14 cellular contexts compared by ENCODE assay signal in genomic region chr9:131043097-131043496, GRCh38. TPM values are rescaled to one million over a fixed set of nuclear protein-coding genes. Genes with fewer than 3 reads are reported as not detected.
DNase-seq lines count a peak whose midpoint lies in the region; ATAC-seq and TF ChIP-seq lines count a peak whose summit lies in the region.
"Had no signal": no experiment of that assay in that cellular context is flagged by ENCODE, and none has a peak within 500 bp of the region (broad histone marks: within the 10 kb centered on the region; RNA-seq: fewer than 3 reads in every experiment).

No MANE protein-coding gene starts in this region.

- H3K36me3 ChIP-seq in Loucy (ENCODE audit: insufficient read depth, low read length) = no peaks in the 10 kb centered on the region
- H3K36me3 ChIP-seq in SU-DHL-6 (ENCODE audit: low read length) = no peaks in the 10 kb centered on the region
- H3K36me3 ChIP-seq in mesendoderm (ENCODE audit: control insufficient read depth, insufficient read depth, low read length) = peaks cover 7% of the 10 kb centered on the region
- H3K36me3 ChIP-seq: esophagus squamous epithelium, thoracic aorta had no signal

- no peak overlapping the region for H4K5ac ChIP-seq in mesendoderm (ENCODE audit: low read length)

- H3K9ac ChIP-seq in Loucy (ENCODE audit: low read depth, low read length, poor library complexity, severe bottlenecking) (no peak overlapping the region), SU-DHL-6 (ENCODE audit: low read length) (peak overlapping the region; percentile 34; the same call in 1 of the 2 replicates), mesendoderm (ENCODE audit: low read length) (no peak overlapping the region)

- DNase-seq in GF-D8 (lab: John Stamatoyannopoulos, UW) (peak; percentile 17), mesendoderm (peak; percentile 51), mesenteric fat pad (ENCODE audit: low spot score) (no peak)
- DNase-seq in stimulated activated CD4-positive, alpha-beta T cell treated with anti-CD3 and anti-CD28 coated beads, Interleukin-15, amount 100 ng/mL, for 24 hours = no peak
- DNase-seq: esophagus squamous epithelium; kidney glomerular epithelial cell; NCI-H1105 treated with DMSO at 0.1 percent for 48 hours; occipital lobe; stimulated activated CD4-positive, alpha-beta T cell treated with anti-CD3 and anti-CD28 coated beads, Interleukin-4, amount 100 ng/mL, for 4 hours had no signal

- H3K79me1 ChIP-seq in mesendoderm (ENCODE audit: low read length) = no peaks in the 10 kb centered on the region

- H3K4me2 ChIP-seq in Loucy (ENCODE audit: low read depth, low read length, poor library complexity, severe bottlenecking) (no peak overlapping the region), SU-DHL-6 (ENCODE audit: low read depth, low read length, poor library complexity, severe bottlenecking) (peak overlapping the region; percentile 53), mesendoderm (ENCODE audit: low read length) (no peak overlapping the region)

- H2AK5ac ChIP-seq in mesendoderm (ENCODE audit: low read length) = no peak overlapping the region

- H3K27ac ChIP-seq in SU-DHL-6 (ENCODE audit: low read depth, low read length) (peak overlapping the region; percentile 68), mesendoderm (ENCODE audit: low read depth, low read length) (no peak overlapping the region)
- H3K27ac ChIP-seq: esophagus squamous epithelium, thoracic aorta had no signal

- 0 out of 2 replicates have a peak overlapping the region, but pooled peaks have one; percentile 56 for H2AFZ ChIP-seq in Loucy (ENCODE audit: low read length)
- H2AFZ ChIP-seq in SU-DHL-6 (ENCODE audit: low read depth, low read length, severe bottlenecking) = peak overlapping the region; percentile 92

- H3K9me3 ChIP-seq in Loucy (ENCODE audit: insufficient read depth, low read depth, low read length) (no peaks in the 10 kb centered on the region), SU-DHL-6 (ENCODE audit: insufficient read depth, low read length) (no peaks in the 10 kb centered on the region)
- H3K9me3 ChIP-seq: esophagus squamous epithelium, thoracic aorta had no signal

- no peaks in the 10 kb centered on the region for H3K9me2 ChIP-seq in Loucy (replicated peaks; ENCODE audit: low read depth, low read length)
- no peaks in the 10 kb centered on the region for H3K9me2 ChIP-seq in SU-DHL-6 (replicated peaks; ENCODE audit: insufficient read depth, low read length)

- no peak overlapping the region for H2BK120ac ChIP-seq in mesendoderm (ENCODE audit: low read depth, low read length)

- no peaks in the 10 kb centered on the region for H3F3A ChIP-seq in Loucy (ENCODE audit: low read depth)
- no peaks in the 10 kb centered on the region for H3F3A ChIP-seq in SU-DHL-6 (ENCODE audit: insufficient read depth)

- H3K23ac ChIP-seq in mesendoderm (ENCODE audit: low read length) = no peak overlapping the region

- no peak overlapping the region for H3K4ac ChIP-seq in mesendoderm (ENCODE audit: low read depth, low read length)

- no CpG with 5 or more reads among the region's 3 CpGs for WGBS in mesendoderm (ENCODE audit: extremely low coverage, insufficient coverage, low lambda C conversion rate)

- no peaks in the 10 kb centered on the region for H3K4me1 ChIP-seq in Loucy (ENCODE audit: insufficient read depth, low read length, poor library complexity, severe bottlenecking)
- no peaks in the 10 kb centered on the region for H3K4me1 ChIP-seq in mesendoderm (ENCODE audit: control insufficient read depth, low read depth, low read length)

- H3K56ac ChIP-seq in mesendoderm (ENCODE audit: low read length) = no peak overlapping the region

- H4K8ac ChIP-seq in mesendoderm (ENCODE audit: low read depth, low read length) = no peak overlapping the region

- no peak overlapping the region for H2BK5ac ChIP-seq in mesendoderm (ENCODE audit: low read length)

- no peaks in the 10 kb centered on the region for H4K20me1 ChIP-seq in Loucy (ENCODE audit: insufficient read depth, low read length, poor library complexity, severe bottlenecking)
- no peaks in the 10 kb centered on the region for H4K20me1 ChIP-seq in SU-DHL-6 (ENCODE audit: low read depth, low read length)

- TF ChIP-seq CTCF in Loucy (conservative IDR thresholded peaks at IDR 0.05; ENCODE audit: low read length) = no peak
- no peak for TF ChIP-seq CTCF in SU-DHL-6 (IDR thresholded peaks at IDR 0.05; ENCODE audit: insufficient read depth, low read length, poor library complexity, severe bottlenecking)

- H2BK15ac ChIP-seq in mesendoderm (replicated peaks; ENCODE audit: low read depth) = no peak overlapping the region

- H3K4me3 ChIP-seq in Loucy (ENCODE audit: low read length, poor library complexity, severe bottlenecking) (no peak overlapping the region), SU-DHL-6 (ENCODE audit: insufficient read depth, low read length, poor library complexity, severe bottlenecking) (peak overlapping the region; percentile 11), mesendoderm (ENCODE audit: low read length) (no peak overlapping the region)
- H3K4me3 ChIP-seq: esophagus squamous epithelium, thoracic aorta had no signal

- H3K79me2 ChIP-seq in Loucy (ENCODE audit: insufficient read depth, low read length) = no peaks in the 10 kb centered on the region
- no peaks in the 10 kb centered on the region for H3K79me2 ChIP-seq in SU-DHL-6 (ENCODE audit: insufficient read depth, low read length)
- H3K79me2 ChIP-seq in mesendoderm (ENCODE audit: control insufficient read depth, insufficient read depth, low read length) = no peaks in the 10 kb centered on the region

- no peak for ATAC-seq in GM18873 (IDR thresholded peaks at IDR 0.05; ENCODE audit: low FRiP score, unreplicated experiment)
- no peak for ATAC-seq in GM19455 (IDR thresholded peaks at IDR 0.05; ENCODE audit: unreplicated experiment)

- H3K27me3 ChIP-seq in Loucy (ENCODE audit: insufficient read depth, low read length, poor library complexity, severe bottlenecking) (no peaks in the 10 kb centered on the region), SU-DHL-6 (ENCODE audit: low read length) (no peaks in the 10 kb centered on the region), mesendoderm (ENCODE audit: insufficient read depth, low read length, poor library complexity) (no peaks in the 10 kb centered on the region)

- H3K18ac ChIP-seq in mesendoderm (ENCODE audit: low read length) = no peak overlapping the region

RNA-seq across cellular contexts. Expression of gene LAMC3, which starts 34.1 kb away (rescaled TPM):
- 14.4 TPM for polyA plus RNA-seq in mesendoderm (2013, experiment 1 of 2)
- polyA plus RNA-seq in mesendoderm (2013, experiment 2 of 2) = 15.1 TPM
- total RNA-seq in mesenteric fat pad = 4.8 TPM

RNA-seq across cellular contexts. Expression of gene AIF1L, which starts 53.2 kb away (rescaled TPM):
- polyA plus RNA-seq in mesendoderm (2013, experiment 1 of 2) = 68.2 TPM
- polyA plus RNA-seq in mesendoderm (2013, experiment 2 of 2) = 71.4 TPM
- total RNA-seq in mesenteric fat pad = 57.2 TPM

Comparison
In these comparisons a context has a peak if more than half of its experiments do, and no peak if none do; other contexts are left out.
1. DNase-seq: peak in GF-D8 (single experiment) and mesendoderm (single experiment); none in stimulated activated CD4-positive, alpha-beta T cell treated with anti-CD3 and anti-CD28 coated beads, Interleukin-15, amount 100 ng/mL, for 24 hours (single experiment) and mesenteric fat pad (single experiment).